ENCODE assay signal across 8 cellular contexts in genomic region chr11:83087035-83087434, GRCh38. TPM values are rescaled to one million over a fixed set of nuclear protein-coding genes. Genes with fewer than 3 reads are reported as not detected.
DNase-seq lines count a peak whose midpoint lies in the region; ATAC-seq and TF ChIP-seq lines count a peak whose summit lies in the region.

No MANE protein-coding gene starts in this region.

- no peaks in the 10 kb centered on the region for H3K9me3 Mint-ChIP-seq in osteocyte (ENCODE audit: unreplicated experiment)
- H3K9me3 Mint-ChIP-seq in stimulated activated effector memory CD8-positive, alpha-beta T cell treated with anti-CD3 and anti-CD28 coated beads, Interleukin-12 subunit alpha, Interleukin-12 subunit beta, amount 100 ng/mL, for 72 hours, result no peaks in the 10 kb centered on the region

- H3K4me3 Mint-ChIP-seq in osteocyte (ENCODE audit: unreplicated experiment), result no peak overlapping the region
- no peak overlapping the region for H3K4me3 Mint-ChIP-seq in stimulated activated effector memory CD8-positive, alpha-beta T cell treated with anti-CD3 and anti-CD28 coated beads, Interleukin-12 subunit alpha, Interleukin-12 subunit beta, amount 100 ng/mL, for 72 hours

- H3K27ac Mint-ChIP-seq in osteocyte (ENCODE audit: unreplicated experiment), result no peak overlapping the region
- H3K27ac Mint-ChIP-seq in stimulated activated effector memory CD8-positive, alpha-beta T cell treated with anti-CD3 and anti-CD28 coated beads, Interleukin-12 subunit alpha, Interleukin-12 subunit beta, amount 100 ng/mL, for 72 hours, result no peak overlapping the region

- in situ Hi-C loops in T47D (cut with HindIII; ENCODE audit: low pct_unique_long_range_greater_than_20kb, low sequenced_read_pairs), result no loop called here

- peak in 2 of 3 experiments; percentile 24 to 79 for DNase-seq in NCI-H1417 (lab: John Stamatoyannopoulos, UW)
- DNase-seq in NCI-H1417 treated with DMSO at 0.1 percent for 48 hours (lab: John Stamatoyannopoulos, UW), result no peak
- DNase-seq in NCI-H2081 treated with DMSO at 0.1 percent for 48 hours (lab: John Stamatoyannopoulos, UW), result peak; percentile 60
- DNase-seq in T47D (ENCODE audit: low read depth in 1 of 2, low spot score in 1 of 2), result peak; percentile 30 to 67
- no peak for DNase-seq in osteocyte (ENCODE audit: extremely low spot score, unreplicated experiment)
- no peak for DNase-seq in activated naive CD4-positive, alpha-beta T cell (lab: John Stamatoyannopoulos, UW)
- DNase-seq in stimulated activated effector memory CD8-positive, alpha-beta T cell treated with anti-CD3 and anti-CD28 coated beads, Interleukin-12 subunit alpha, Interleukin-12 subunit beta, amount 100 ng/mL, for 72 hours (ENCODE audit: low spot score in 2 of 2), result no peak

- TF ChIP-seq CTCF in osteocyte (IDR thresholded peaks at IDR 0.05), result peak; percentile 27

- TF ChIP-seq POLR2A in GM18505 (IDR thresholded peaks at IDR 0.05; ENCODE audit: borderline replicate concordance, extremely low read depth, insufficient read depth, insufficient read length), result no peak

- peaks cover 3% of the 10 kb centered on the region for H3K4me1 Mint-ChIP-seq in osteocyte (ENCODE audit: unreplicated experiment)
- no peaks in the 10 kb centered on the region for H3K4me1 Mint-ChIP-seq in stimulated activated effector memory CD8-positive, alpha-beta T cell treated with anti-CD3 and anti-CD28 coated beads, Interleukin-12 subunit alpha, Interleukin-12 subunit beta, amount 100 ng/mL, for 72 hours

- ATAC-seq in GM18505 (IDR thresholded peaks at IDR 0.05; ENCODE audit: unreplicated experiment), result no peak
- ATAC-seq in stimulated activated effector memory CD8-positive, alpha-beta T cell treated with anti-CD3 and anti-CD28 coated beads, Interleukin-12 subunit alpha, Interleukin-12 subunit beta, amount 100 ng/mL, for 72 hours, result no peak

- no peaks in the 10 kb centered on the region for H3K27me3 Mint-ChIP-seq in osteocyte (ENCODE audit: unreplicated experiment)

- peaks cover 2% of the 10 kb centered on the region for H3K36me3 Mint-ChIP-seq in osteocyte (ENCODE audit: unreplicated experiment)
- H3K36me3 Mint-ChIP-seq in stimulated activated effector memory CD8-positive, alpha-beta T cell treated with anti-CD3 and anti-CD28 coated beads, Interleukin-12 subunit alpha, Interleukin-12 subunit beta, amount 100 ng/mL, for 72 hours, result no peaks in the 10 kb centered on the region

RNA-seq across cellular contexts. Expression of gene RAB30, which starts 15.3 kb away (rescaled TPM):
- total RNA-seq in osteocyte, result 73.8 and 79.7 TPM in 2 replicates

Comparison
In these comparisons a context has a peak if more than half of its experiments do, and no peak if none do; other contexts are left out.
1. DNase-seq: peak in NCI-H1417 (2 of 3), NCI-H2081 treated with DMSO at 0.1 percent for 48 hours (single experiment) and T47D (2 of 2); none in NCI-H1417 treated with DMSO at 0.1 percent for 48 hours (single experiment), osteocyte (single experiment), activated naive CD4-positive, alpha-beta T cell (0 of 4) and stimulated activated effector memory CD8-positive, alpha-beta T cell treated with anti-CD3 and anti-CD28 coated beads, Interleukin-12 subunit alpha, Interleukin-12 subunit beta, amount 100 ng/mL, for 72 hours (0 of 2).